ENCODE assay signal across 28 cellular contexts in genomic region chr6:97014595-97014994, GRCh38.
DNase-seq lines count a peak whose midpoint lies in the region; ATAC-seq and FAIRE-seq lines count a peak whose summit lies in the region.
"Had no signal": no experiment of that assay in that cellular context is flagged by ENCODE, and none has a peak within 500 bp of the region (broad histone marks: within the 10 kb centered on the region; RNA-seq: fewer than 3 reads in every experiment).

No MANE protein-coding gene starts in this region.

- no peak for DNase-seq in caudate nucleus (lab: John Stamatoyannopoulos, UW)
- no peak for DNase-seq in left lobe of liver (ENCODE audit: low spot score)
- peak; percentile 44 for DNase-seq in small intestine
- no peak for DNase-seq in amniotic stem cell (lab: John Stamatoyannopoulos, UW)
- no peak for DNase-seq in activated T-helper 2 cell treated with anti-CD3 and anti-CD28 coated beads, Interferon-gamma antibody, Interleukin-2, Interleukin-4, amounts not matched to agents 10 μg/mL and 5 μg/mL and 100 μg/mL, durations not matched to agents 14 hours and 24 hours and 36 hours (ENCODE audit: low spot score)
- DNase-seq: AML-193; Calu3; CD4-positive, alpha-beta T cell; CD8-positive, alpha-beta T cell; DMS 273 treated with DMSO at 0.1 percent for 48 hours; DMS153; DMS53; DMS79; DND-41; EL; GDM1 had no signal

- intact Hi-C loops in activated T-helper 2 cell treated with anti-CD3 and anti-CD28 coated beads, Interferon-gamma antibody, Interleukin-2, Interleukin-4, amounts not matched to agents 10 μg/mL and 5 μg/mL and 100 μg/mL, durations not matched to agents 14 hours and 24 hours and 36 hours (cut with micrococcal nuclease), result no loop called here

- H3K36me3 Mint-ChIP-seq in activated T-helper 2 cell treated with anti-CD3 and anti-CD28 coated beads, Interferon-gamma antibody, Interleukin-2, Interleukin-4, amounts not matched to agents 10 μg/mL and 5 μg/mL and 100 μg/mL, durations not matched to agents 14 hours and 24 hours and 36 hours (ENCODE audit: low read depth), result no peaks in the 10 kb centered on the region

- H3K27ac ChIP-seq in caudate nucleus (ENCODE audit: low read depth, low read length) (peak overlapping the region; percentile 2), small intestine (ENCODE audit: low read depth in 1 of 2, low read length in 1 of 2) (no peak overlapping the region), temporal lobe (ENCODE audit: low read depth, low read length) (peak overlapping the region; percentile 17)
- H3K27ac ChIP-seq: 22Rv1; A549; BLaER1 treated with 17β-estradiol and CSF1 and Interleukin-3, amounts not matched to agents 10 nM and 100 nM; C4-2B had no signal

- peaks cover 3% of the 10 kb centered on the region for H3K27me3 Mint-ChIP-seq in activated T-helper 2 cell treated with anti-CD3 and anti-CD28 coated beads, Interferon-gamma antibody, Interleukin-2, Interleukin-4, amounts not matched to agents 10 μg/mL and 5 μg/mL and 100 μg/mL, durations not matched to agents 14 hours and 24 hours and 36 hours (ENCODE audit: low read depth)
- H3K27me3 Mint-ChIP-seq: CD4-positive, alpha-beta T cell had no signal

- H3K4me3 Mint-ChIP-seq in activated T-helper 2 cell treated with anti-CD3 and anti-CD28 coated beads, Interferon-gamma antibody, Interleukin-2, Interleukin-4, amounts not matched to agents 10 μg/mL and 5 μg/mL and 100 μg/mL, durations not matched to agents 14 hours and 24 hours and 36 hours (ENCODE audit: low read depth), result no peak overlapping the region
- H3K4me3 Mint-ChIP-seq: B cell; CD4-positive, alpha-beta T cell; CD8-positive, alpha-beta T cell had no signal

- no peaks in the 10 kb centered on the region for H3K36me3 ChIP-seq in small intestine (ENCODE audit: control insufficient read depth in 2 of 2, insufficient read depth in 2 of 2, low read length in 2 of 2)
- H3K36me3 ChIP-seq: BLaER1 treated with 17β-estradiol and CSF1 and Interleukin-3, amounts not matched to agents 10 nM and 100 nM had no signal

- H3K9me3 Mint-ChIP-seq in activated T-helper 2 cell treated with anti-CD3 and anti-CD28 coated beads, Interferon-gamma antibody, Interleukin-2, Interleukin-4, amounts not matched to agents 10 μg/mL and 5 μg/mL and 100 μg/mL, durations not matched to agents 14 hours and 24 hours and 36 hours, result peaks cover 11% of the 10 kb centered on the region
- H3K9me3 Mint-ChIP-seq: CD4-positive, alpha-beta T cell; CD8-positive, alpha-beta T cell had no signal

- no peaks in the 10 kb centered on the region for H3K4me1 Mint-ChIP-seq in activated T-helper 2 cell treated with anti-CD3 and anti-CD28 coated beads, Interferon-gamma antibody, Interleukin-2, Interleukin-4, amounts not matched to agents 10 μg/mL and 5 μg/mL and 100 μg/mL, durations not matched to agents 14 hours and 24 hours and 36 hours (ENCODE audit: low read depth)
- H3K4me1 Mint-ChIP-seq: B cell had no signal

- no peaks in the 10 kb centered on the region for H3K27me3 ChIP-seq in small intestine (ENCODE audit: control insufficient read depth in 2 of 2, insufficient read depth in 2 of 2, low read length in 2 of 2)
- H3K27me3 ChIP-seq: BLaER1 treated with 17β-estradiol and CSF1 and Interleukin-3, amounts not matched to agents 10 nM and 100 nM had no signal

- no peak overlapping the region for H3K4me3 ChIP-seq in small intestine (ENCODE audit: low read depth in 1 of 2, low read length in 2 of 2)
- H3K4me3 ChIP-seq: A549; BLaER1 treated with 17β-estradiol and CSF1 and Interleukin-3, amounts not matched to agents 10 nM and 100 nM; GM12878 had no signal

- H3K27ac Mint-ChIP-seq in activated T-helper 2 cell treated with anti-CD3 and anti-CD28 coated beads, Interferon-gamma antibody, Interleukin-2, Interleukin-4, amounts not matched to agents 10 μg/mL and 5 μg/mL and 100 μg/mL, durations not matched to agents 14 hours and 24 hours and 36 hours, result no peak overlapping the region
- H3K27ac Mint-ChIP-seq: B cell; CD4-positive, alpha-beta T cell; CD8-positive, alpha-beta T cell had no signal

- no peaks in the 10 kb centered on the region for H3K9me3 ChIP-seq in small intestine (ENCODE audit: control insufficient read depth, low read depth)
- H3K9me3 ChIP-seq: A549, Caco-2 had no signal

- H3K4me1 ChIP-seq in small intestine (ENCODE audit: control insufficient read depth in 2 of 2, insufficient read depth in 1 of 2, low read depth in 1 of 2, low read length in 1 of 2), result no peaks in the 10 kb centered on the region
- H3K4me1 ChIP-seq: A549; BLaER1 treated with 17β-estradiol and CSF1 and Interleukin-3, amounts not matched to agents 10 nM and 100 nM; Caco-2 had no signal

- no peak for FAIRE-seq in small intestine (lab: Jason Lieb, UNC)
- FAIRE-seq: A549, GM12878, GM12892, GM18507, GM19239 had no signal

- ATAC-seq in left lobe of liver (peak; percentile 46), GM19455 (IDR thresholded peaks at IDR 0.05; ENCODE audit: unreplicated experiment) (no peak)
- ATAC-seq: A549; CD8-positive, alpha-beta T cell; GM12878 had no signal

- 37 to 64% (median 43%) methylated on average over 2 of the region's 2 CpGs for WGBS in small intestine, 3 donors

Comparison
In these comparisons a context has a peak if more than half of its experiments do, and no peak if none do; other contexts are left out.
1. H3K27ac ChIP-seq: peak in caudate nucleus (single experiment) and temporal lobe (single experiment); none in small intestine (0 of 2).